8 cellular contexts compared by ENCODE assay signal in the genomic region with DNA sequence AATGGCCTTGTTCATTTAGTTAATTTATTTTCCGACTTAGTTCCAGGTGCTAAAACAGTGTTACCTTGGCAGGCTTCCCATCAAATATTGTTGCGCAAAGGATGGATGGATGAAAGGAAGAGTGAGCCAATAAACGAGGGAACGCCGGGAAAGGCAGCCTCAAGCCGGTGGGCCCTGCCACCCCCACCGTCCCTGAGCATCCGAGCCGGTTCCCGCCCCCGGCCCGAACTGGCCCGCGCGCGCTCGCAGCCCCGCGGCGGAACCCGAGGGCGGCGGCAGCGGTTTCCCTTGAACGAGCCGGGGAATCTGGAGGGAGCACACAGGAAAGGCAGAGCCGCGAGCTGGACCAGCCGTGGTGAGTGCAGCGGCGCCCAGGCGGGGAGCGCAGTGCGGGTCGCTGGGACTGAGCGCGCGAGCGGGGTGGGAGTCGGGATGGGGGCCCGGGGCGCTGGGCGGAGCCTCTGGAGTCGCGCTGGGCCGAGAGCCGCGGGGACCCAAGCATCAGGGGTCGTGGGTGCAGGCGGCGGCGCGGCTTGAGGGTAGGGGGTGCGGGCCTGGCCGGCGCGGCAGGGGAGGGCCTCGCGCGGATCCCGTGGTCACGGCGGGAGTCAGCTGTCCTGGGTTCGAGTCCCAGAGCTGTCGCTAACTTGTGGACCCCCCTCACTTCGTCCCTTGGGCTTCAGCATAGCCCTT. TPM values are rescaled to one million over a fixed set of nuclear protein-coding genes. Genes with fewer than 3 reads are reported as not detected.
DNase-seq lines count a peak whose midpoint lies in the region; ATAC-seq and TF ChIP-seq lines count a peak whose summit lies in the region.

A gene with protein sequence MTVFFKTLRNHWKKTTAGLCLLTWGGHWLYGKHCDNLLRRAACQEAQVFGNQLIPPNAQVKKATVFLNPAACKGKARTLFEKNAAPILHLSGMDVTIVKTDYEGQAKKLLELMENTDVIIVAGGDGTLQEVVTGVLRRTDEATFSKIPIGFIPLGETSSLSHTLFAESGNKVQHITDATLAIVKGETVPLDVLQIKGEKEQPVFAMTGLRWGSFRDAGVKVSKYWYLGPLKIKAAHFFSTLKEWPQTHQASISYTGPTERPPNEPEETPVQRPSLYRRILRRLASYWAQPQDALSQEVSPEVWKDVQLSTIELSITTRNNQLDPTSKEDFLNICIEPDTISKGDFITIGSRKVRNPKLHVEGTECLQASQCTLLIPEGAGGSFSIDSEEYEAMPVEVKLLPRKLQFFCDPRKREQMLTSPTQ (plus strand): TSS at position 331 of the 693 bp plus-strand sequence. CDS start 4,057 bp downstream, outside the sequence.

- no peaks in the 10 kb centered on the region for H3K9me2 ChIP-seq in MM.1S (replicated peaks; ENCODE audit: insufficient read depth, low read length)

- no peak for TF ChIP-seq POLR2A in testis (IDR thresholded peaks at IDR 0.05)

- WGBS in testis, 2 donors = 0 to 1% methylated on average over 40 to 49 of the region's 66 CpGs

- H3K27ac ChIP-seq in MM.1S (ENCODE audit: low read length) = peak within 1 kb of the TSS; percentile 22; the same call in 1 of the 2 replicates
- peak within 1 kb of the TSS; percentile 72 for H3K27ac ChIP-seq in osteoblast (ENCODE audit: low read depth, low read length)
- peak within 1 kb of the TSS; percentile 60 to 71 for H3K27ac ChIP-seq in testis

- H4K20me1 ChIP-seq in MM.1S (ENCODE audit: insufficient read depth, low read length) (no peaks in the 10 kb centered on the region), osteoblast (ENCODE audit: insufficient read depth, low read length) (no peaks in the 10 kb centered on the region)

- H3K79me2 ChIP-seq in MM.1S (ENCODE audit: low read length) = peaks cover 45% of the 10 kb centered on the region
- H3K79me2 ChIP-seq in osteoblast (ENCODE audit: insufficient read depth, low read length) = peaks cover 22% of the 10 kb centered on the region

- H2AFZ ChIP-seq in MM.1S (ENCODE audit: low read length) (peak within 1 kb of the TSS; percentile 100), osteoblast (ENCODE audit: low read length) (peak within 1 kb of the TSS; percentile 100)

- DNase-seq in GM04504 (ENCODE audit: low read depth) = peak; percentile 42
- peak; percentile 80 for DNase-seq in HCEC 1CT
- peak; percentile 89 for DNase-seq in MM.1S
- DNase-seq in activated naive CD4-positive, alpha-beta T cell treated with anti-CD3 and anti-CD28 coated beads, Interleukin-2, amount 50 U/mL, for 16 hours = peak; percentile 79
- DNase-seq in glomerular endothelial cell (ENCODE audit: extremely low read depth, low read depth, low spot score) = no peak
- DNase-seq in osteoblast (ENCODE audit: insufficient read length, low spot score, missing footprints) = peak; percentile 97
- peak; percentile 76 for DNase-seq in testis

- H3K9me3 ChIP-seq in MM.1S (replicated peaks; ENCODE audit: insufficient read depth, low read length) (no peaks in the 10 kb centered on the region), osteoblast (ENCODE audit: low read depth, low read length) (no peaks in the 10 kb centered on the region), testis (no peaks in the 10 kb centered on the region)

- peak within 1 kb of the TSS; percentile 90 for H3K4me3 ChIP-seq in MM.1S (ENCODE audit: low read length)
- peak within 1 kb of the TSS; percentile 93 for H3K4me3 ChIP-seq in osteoblast (ENCODE audit: insufficient read depth, low read length)
- peak within 1 kb of the TSS; percentile 79 to 85 for H3K4me3 ChIP-seq in testis

- H3K27me3 ChIP-seq in MM.1S (replicated peaks; ENCODE audit: insufficient read depth, low read length) (no peaks in the 10 kb centered on the region), osteoblast (ENCODE audit: insufficient read depth, low read length) (no peaks in the 10 kb centered on the region), testis (no peaks in the 10 kb centered on the region)

- no peak for TF ChIP-seq CTCF in MM.1S (IDR thresholded peaks at IDR 0.05; ENCODE audit: low read length)
- no peak for TF ChIP-seq CTCF in osteoblast (IDR thresholded peaks at IDR 0.05; ENCODE audit: extremely low read depth, low read depth, low read length)
- peak in 1 of 3 experiments; percentile 23 for TF ChIP-seq CTCF in testis (IDR thresholded peaks at IDR 0.05)

- peak; percentile 99 for ATAC-seq in SK-N-SH treated with all-trans-retinoic acid at 6 μM for 48 hours

- H3K36me3 ChIP-seq in MM.1S (replicated peaks; ENCODE audit: insufficient read depth, low read length) (no peaks in the 10 kb centered on the region; the same call in 1 of the 2 replicates), osteoblast (ENCODE audit: insufficient read depth, low read length) (no peaks in the 10 kb centered on the region), testis (ENCODE audit: low read depth, missing control alignments) (no peaks in the 10 kb centered on the region)

- peak within 1 kb of the TSS; percentile 89 for H3K9ac ChIP-seq in MM.1S (ENCODE audit: low read length)

- H3K4me1 ChIP-seq in MM.1S (ENCODE audit: low read length) = peaks cover 35% of the 10 kb centered on the region
- peaks cover 15% of the 10 kb centered on the region for H3K4me1 ChIP-seq in osteoblast (ENCODE audit: insufficient read depth, low read length)
- H3K4me1 ChIP-seq in testis = peaks cover 6% of the 10 kb centered on the region

- H3K4me2 ChIP-seq in MM.1S (ENCODE audit: low read depth, low read length) (peak within 1 kb of the TSS; percentile 87), osteoblast (ENCODE audit: insufficient read depth, low read length) (peak within 1 kb of the TSS; percentile 98)

- H3F3A ChIP-seq in MM.1S (ENCODE audit: insufficient read depth, low read length) = peaks cover 5% of the 10 kb centered on the region; the same call in 1 of the 2 replicates

- intact Hi-C loops in testis (cut with DNase I; ENCODE audit: low total_unique reads) = no loop called here

TF ChIP-seq in SK-N-SH treated with all-trans-retinoic acid at 6 μM for 48 hours, 23 proteins besides CTCF, POLR2A, EP300 and RAD21 (continues in another document):
- TF ChIP-seq ZC3H10 (CRISPR knock-in tag; IDR thresholded peaks at IDR 0.05) (no peak), CSDC2 (CRISPR knock-in tag; IDR thresholded peaks at IDR 0.05) (peak; percentile 82; the same call in 1 of the 2 replicates), BACH2 (CRISPR knock-in tag; IDR thresholded peaks at IDR 0.05; ENCODE audit: borderline replicate concordance) (no peak), PPARA (CRISPR knock-in tag; IDR thresholded peaks at IDR 0.05; ENCODE audit: borderline replicate concordance) (no peak), ZFP3 (CRISPR knock-in tag; IDR thresholded peaks at IDR 0.05) (peak; percentile 73; the same call in 1 of the 2 replicates), TCF4 (CRISPR knock-in tag; IDR thresholded peaks at IDR 0.05; ENCODE audit: borderline replicate concordance) (no peak), TOX (CRISPR knock-in tag; IDR thresholded peaks at IDR 0.05; ENCODE audit: borderline replicate concordance) (no peak), ARNTL (CRISPR knock-in tag; IDR thresholded peaks at IDR 0.05; ENCODE audit: borderline replicate concordance, low read depth) (no peak), ZFP30 (CRISPR knock-in tag; IDR thresholded peaks at IDR 0.05) (peak; percentile 34; the same call in 1 of the 2 replicates)
- TF ChIP-seq, protein P1, sequence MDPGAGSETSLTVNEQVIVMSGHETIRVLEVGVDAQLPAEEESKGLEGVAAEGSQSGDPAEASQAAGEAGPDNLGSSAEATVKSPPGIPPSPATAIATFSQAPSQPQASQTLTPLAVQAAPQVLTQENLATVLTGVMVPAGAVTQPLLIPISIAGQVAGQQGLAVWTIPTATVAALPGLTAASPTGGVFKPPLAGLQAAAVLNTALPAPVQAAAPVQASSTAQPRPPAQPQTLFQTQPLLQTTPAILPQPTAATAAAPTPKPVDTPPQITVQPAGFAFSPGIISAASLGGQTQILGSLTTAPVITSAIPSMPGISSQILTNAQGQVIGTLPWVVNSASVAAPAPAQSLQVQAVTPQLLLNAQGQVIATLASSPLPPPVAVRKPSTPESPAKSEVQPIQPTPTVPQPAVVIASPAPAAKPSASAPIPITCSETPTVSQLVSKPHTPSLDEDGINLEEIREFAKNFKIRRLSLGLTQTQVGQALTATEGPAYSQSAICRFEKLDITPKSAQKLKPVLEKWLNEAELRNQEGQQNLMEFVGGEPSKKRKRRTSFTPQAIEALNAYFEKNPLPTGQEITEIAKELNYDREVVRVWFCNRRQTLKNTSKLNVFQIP (CRISPR knock-in tag; IDR thresholded peaks at IDR 0.05; ENCODE audit: borderline replicate concordance, low read depth) = peak; percentile 71; the same call in 1 of the 2 replicates
- TF ChIP-seq, protein P2, sequence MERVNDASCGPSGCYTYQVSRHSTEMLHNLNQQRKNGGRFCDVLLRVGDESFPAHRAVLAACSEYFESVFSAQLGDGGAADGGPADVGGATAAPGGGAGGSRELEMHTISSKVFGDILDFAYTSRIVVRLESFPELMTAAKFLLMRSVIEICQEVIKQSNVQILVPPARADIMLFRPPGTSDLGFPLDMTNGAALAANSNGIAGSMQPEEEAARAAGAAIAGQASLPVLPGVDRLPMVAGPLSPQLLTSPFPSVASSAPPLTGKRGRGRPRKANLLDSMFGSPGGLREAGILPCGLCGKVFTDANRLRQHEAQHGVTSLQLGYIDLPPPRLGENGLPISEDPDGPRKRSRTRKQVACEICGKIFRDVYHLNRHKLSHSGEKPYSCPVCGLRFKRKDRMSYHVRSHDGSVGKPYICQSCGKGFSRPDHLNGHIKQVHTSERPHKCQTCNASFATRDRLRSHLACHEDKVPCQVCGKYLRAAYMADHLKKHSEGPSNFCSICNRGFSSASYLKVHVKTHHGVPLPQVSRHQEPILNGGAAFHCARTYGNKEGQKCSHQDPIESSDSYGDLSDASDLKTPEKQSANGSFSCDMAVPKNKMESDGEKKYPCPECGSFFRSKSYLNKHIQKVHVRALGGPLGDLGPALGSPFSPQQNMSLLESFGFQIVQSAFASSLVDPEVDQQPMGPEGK (CRISPR knock-in tag; IDR thresholded peaks at IDR 0.05; ENCODE audit: borderline replicate concordance) = peak; percentile 61; the same call in 1 of the 2 replicates

RNA-seq across cellular contexts. Expression of the gene that starts here (rescaled TPM):
- total RNA-seq in glomerular endothelial cell (23.2 and 27.2 TPM in 2 replicates), osteoblast (23.9 and 26.1 TPM in 2 replicates), testis (10 to 100 TPM; 25.1 to 32.4 TPM)
- polyA plus RNA-seq in testis (ENCODE audit: insufficient read depth, low read depth, low replicate concordance) = 14.9 TPM

Comparison
In these comparisons a context has a peak if more than half of its experiments do, and no peak if none do; other contexts are left out.
1. H3K27ac ChIP-seq: peak in every context shown above with its lines; median percentile 72 in osteoblast; 66 in testis; 22 in MM.1S.